Comparison of ENCODE assay signal across 1 cellular context in genomic region chr6:154380733-154381132, GRCh38.
TF ChIP-seq lines count a peak whose summit lies in the region.

No MANE protein-coding gene starts in this region.

TF ChIP-seq in IMR-90, 13 proteins besides CTCF, POLR2A, EP300 and RAD21 (continued from another document):
- TF ChIP-seq USF2 (IDR thresholded peaks at IDR 0.05; ENCODE audit: low read depth, low read length) (no peak), FOS (IDR thresholded peaks at IDR 0.05; ENCODE audit: low read depth, low read length) (no peak), MXI1 (IDR thresholded peaks at IDR 0.05; ENCODE audit: borderline replicate concordance, low read depth, low read length) (no peak), MAFK (IDR thresholded peaks at IDR 0.05; ENCODE audit: low read depth, low read length) (no peak)
